In the genomic region with DNA sequence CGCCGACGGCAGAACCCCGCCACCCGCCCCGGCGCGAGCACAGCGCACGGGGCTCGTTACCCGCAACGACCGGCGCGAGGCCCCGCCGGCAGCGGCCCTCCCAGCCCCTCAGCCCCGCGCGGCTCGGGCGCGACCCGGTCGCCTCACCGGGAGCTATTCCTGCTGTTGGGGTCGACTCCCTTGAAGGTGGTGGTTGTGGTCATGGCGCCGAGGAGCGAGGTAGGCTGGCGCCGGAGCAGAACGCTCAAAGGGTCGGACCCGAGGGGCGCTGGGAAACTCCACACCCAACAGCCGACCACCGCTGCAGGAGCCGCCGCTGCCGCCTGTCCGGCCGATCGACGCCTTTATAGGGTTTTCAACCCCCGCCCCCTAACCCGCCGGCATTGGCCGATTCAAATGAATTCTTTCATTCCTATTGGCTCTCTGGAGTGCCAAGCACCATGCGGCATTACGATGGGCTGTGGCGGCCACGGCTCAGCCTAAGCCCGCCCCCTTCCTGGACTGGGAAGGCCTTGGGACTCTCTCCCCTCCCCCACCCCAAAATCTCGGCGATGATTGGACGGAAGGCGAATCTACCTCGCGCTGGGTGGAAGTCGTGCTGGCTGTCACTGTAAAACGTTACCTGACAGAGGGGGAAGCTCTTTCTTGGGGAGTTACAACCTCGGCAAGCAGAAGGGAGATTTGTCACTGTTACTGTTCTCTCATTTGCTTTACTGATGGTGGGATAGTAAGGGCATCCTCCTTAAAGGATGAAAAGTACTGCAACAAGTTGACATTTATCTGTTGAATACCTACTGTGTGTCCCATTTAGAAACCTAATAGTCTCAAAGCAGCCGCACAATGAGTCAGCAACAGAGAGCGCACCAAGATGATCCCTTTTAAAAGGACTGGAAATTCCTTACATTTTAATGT, we compare ENCODE assay signal across 1 cellular context.
TF ChIP-seq lines count a peak whose summit lies in the region.

A gene with protein sequence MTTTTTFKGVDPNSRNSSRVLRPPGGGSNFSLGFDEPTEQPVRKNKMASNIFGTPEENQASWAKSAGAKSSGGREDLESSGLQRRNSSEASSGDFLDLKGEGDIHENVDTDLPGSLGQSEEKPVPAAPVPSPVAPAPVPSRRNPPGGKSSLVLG (minus strand): TSS at position 318 of the 912 bp plus-strand sequence. CDS start 115 bp downstream, at position 203.

TF ChIP-seq in K562, 482 proteins besides CTCF, POLR2A, EP300 and RAD21 (continued from another document and continues in another):
- TF ChIP-seq RCOR1 (IDR thresholded peaks at IDR 0.05; ENCODE audit: borderline replicate concordance in 1 of 2, low read depth in 2 of 2, low read length in 2 of 2), result peak in 1 of 2 experiments; percentile 72; a peak in 2 of 4 replicates
- TF ChIP-seq, protein P1, sequence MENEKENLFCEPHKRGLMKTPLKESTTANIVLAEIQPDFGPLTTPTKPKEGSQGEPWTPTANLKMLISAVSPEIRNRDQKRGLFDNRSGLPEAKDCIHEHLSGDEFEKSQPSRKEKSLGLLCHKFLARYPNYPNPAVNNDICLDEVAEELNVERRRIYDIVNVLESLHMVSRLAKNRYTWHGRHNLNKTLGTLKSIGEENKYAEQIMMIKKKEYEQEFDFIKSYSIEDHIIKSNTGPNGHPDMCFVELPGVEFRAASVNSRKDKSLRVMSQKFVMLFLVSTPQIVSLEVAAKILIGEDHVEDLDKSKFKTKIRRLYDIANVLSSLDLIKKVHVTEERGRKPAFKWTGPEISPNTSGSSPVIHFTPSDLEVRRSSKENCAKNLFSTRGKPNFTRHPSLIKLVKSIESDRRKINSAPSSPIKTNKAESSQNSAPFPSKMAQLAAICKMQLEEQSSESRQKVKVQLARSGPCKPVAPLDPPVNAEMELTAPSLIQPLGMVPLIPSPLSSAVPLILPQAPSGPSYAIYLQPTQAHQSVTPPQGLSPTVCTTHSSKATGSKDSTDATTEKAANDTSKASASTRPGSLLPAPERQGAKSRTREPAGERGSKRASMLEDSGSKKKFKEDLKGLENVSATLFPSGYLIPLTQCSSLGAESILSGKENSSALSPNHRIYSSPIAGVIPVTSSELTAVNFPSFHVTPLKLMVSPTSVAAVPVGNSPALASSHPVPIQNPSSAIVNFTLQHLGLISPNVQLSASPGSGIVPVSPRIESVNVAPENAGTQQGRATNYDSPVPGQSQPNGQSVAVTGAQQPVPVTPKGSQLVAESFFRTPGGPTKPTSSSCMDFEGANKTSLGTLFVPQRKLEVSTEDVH (IDR thresholded peaks at IDR 0.05; ENCODE audit: low read depth, partially characterized antibody), result peak; percentile 27
- no peak for TF ChIP-seq HSF4 (CRISPR knock-in tag; IDR thresholded peaks at IDR 0.05; ENCODE audit: borderline replicate concordance)
- TF ChIP-seq, protein P2, sequence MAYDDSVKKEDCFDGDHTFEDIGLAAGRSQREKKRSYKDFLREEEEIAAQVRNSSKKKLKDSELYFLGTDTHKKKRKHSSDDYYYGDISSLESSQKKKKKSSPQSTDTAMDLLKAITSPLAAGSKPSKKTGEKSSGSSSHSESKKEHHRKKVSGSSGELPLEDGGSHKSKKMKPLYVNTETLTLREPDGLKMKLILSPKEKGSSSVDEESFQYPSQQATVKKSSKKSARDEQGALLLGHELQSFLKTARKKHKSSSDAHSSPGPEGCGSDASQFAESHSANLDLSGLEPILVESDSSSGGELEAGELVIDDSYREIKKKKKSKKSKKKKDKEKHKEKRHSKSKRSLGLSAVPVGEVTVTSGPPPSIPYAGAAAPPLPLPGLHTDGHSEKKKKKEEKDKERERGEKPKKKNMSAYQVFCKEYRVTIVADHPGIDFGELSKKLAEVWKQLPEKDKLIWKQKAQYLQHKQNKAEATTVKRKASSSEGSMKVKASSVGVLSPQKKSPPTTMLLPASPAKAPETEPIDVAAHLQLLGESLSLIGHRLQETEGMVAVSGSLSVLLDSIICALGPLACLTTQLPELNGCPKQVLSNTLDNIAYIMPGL (CRISPR knock-in tag; IDR thresholded peaks at IDR 0.05), result peak; percentile 83; the same call in 1 of the 2 replicates
- peak; percentile 81 for TF ChIP-seq ZBTB1 (CRISPR knock-in tag; IDR thresholded peaks at IDR 0.05; ENCODE audit: borderline replicate concordance, low read depth)
- peak; percentile 67 for TF ChIP-seq TAF9B (IDR thresholded peaks at IDR 0.05; ENCODE audit: partially characterized antibody)
- TF ChIP-seq, protein P3, sequence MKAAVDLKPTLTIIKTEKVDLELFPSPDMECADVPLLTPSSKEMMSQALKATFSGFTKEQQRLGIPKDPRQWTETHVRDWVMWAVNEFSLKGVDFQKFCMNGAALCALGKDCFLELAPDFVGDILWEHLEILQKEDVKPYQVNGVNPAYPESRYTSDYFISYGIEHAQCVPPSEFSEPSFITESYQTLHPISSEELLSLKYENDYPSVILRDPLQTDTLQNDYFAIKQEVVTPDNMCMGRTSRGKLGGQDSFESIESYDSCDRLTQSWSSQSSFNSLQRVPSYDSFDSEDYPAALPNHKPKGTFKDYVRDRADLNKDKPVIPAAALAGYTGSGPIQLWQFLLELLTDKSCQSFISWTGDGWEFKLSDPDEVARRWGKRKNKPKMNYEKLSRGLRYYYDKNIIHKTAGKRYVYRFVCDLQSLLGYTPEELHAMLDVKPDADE (conservative IDR thresholded peaks at IDR 0.05; ENCODE audit: control insufficient read depth, low read depth, low read length), result peak; percentile 86
- TF ChIP-seq CHD2 (IDR thresholded peaks at IDR 0.05; ENCODE audit: low read depth, low read length), result peak; percentile 83
- peak; percentile 87 for TF ChIP-seq ERF (CRISPR knock-in tag; IDR thresholded peaks at IDR 0.05)
- peak; percentile 67; the same call in 1 of the 2 replicates for TF ChIP-seq GABPB1 (CRISPR knock-in tag; IDR thresholded peaks at IDR 0.05)
- TF ChIP-seq ZKSCAN1 (IDR thresholded peaks at IDR 0.05; ENCODE audit: low read depth, low read length), result peak; percentile 99
- no peak; the same call in 1 of the 2 replicates for TF ChIP-seq CREB1 (IDR thresholded peaks at IDR 0.05)
- TF ChIP-seq CREB1 (CRISPR knock-in tag; IDR thresholded peaks at IDR 0.05), result peak; percentile 79
- TF ChIP-seq, protein P4, sequence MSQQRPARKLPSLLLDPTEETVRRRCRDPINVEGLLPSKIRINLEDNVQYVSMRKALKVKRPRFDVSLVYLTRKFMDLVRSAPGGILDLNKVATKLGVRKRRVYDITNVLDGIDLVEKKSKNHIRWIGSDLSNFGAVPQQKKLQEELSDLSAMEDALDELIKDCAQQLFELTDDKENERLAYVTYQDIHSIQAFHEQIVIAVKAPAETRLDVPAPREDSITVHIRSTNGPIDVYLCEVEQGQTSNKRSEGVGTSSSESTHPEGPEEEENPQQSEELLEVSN (IDR thresholded peaks at IDR 0.05; ENCODE audit: borderline replicate concordance in 1 of 2, extremely low read depth in 1 of 2, insufficient read depth in 1 of 2, insufficient read length in 1 of 2, low read depth in 1 of 2, low read length in 1 of 2, poor library complexity in 1 of 2, severe bottlenecking in 1 of 2), result peak in 1 of 2 experiments; percentile 55
- TF ChIP-seq, protein P5, sequence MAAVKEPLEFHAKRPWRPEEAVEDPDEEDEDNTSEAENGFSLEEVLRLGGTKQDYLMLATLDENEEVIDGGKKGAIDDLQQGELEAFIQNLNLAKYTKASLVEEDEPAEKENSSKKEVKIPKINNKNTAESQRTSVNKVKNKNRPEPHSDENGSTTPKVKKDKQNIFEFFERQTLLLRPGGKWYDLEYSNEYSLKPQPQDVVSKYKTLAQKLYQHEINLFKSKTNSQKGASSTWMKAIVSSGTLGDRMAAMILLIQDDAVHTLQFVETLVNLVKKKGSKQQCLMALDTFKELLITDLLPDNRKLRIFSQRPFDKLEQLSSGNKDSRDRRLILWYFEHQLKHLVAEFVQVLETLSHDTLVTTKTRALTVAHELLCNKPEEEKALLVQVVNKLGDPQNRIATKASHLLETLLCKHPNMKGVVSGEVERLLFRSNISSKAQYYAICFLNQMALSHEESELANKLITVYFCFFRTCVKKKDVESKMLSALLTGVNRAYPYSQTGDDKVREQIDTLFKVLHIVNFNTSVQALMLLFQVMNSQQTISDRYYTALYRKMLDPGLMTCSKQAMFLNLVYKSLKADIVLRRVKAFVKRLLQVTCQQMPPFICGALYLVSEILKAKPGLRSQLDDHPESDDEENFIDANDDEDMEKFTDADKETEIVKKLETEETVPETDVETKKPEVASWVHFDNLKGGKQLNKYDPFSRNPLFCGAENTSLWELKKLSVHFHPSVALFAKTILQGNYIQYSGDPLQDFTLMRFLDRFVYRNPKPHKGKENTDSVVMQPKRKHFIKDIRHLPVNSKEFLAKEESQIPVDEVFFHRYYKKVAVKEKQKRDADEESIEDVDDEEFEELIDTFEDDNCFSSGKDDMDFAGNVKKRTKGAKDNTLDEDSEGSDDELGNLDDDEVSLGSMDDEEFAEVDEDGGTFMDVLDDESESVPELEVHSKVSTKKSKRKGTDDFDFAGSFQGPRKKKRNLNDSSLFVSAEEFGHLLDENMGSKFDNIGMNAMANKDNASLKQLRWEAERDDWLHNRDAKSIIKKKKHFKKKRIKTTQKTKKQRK (IDR thresholded peaks at IDR 0.05; ENCODE audit: borderline replicate concordance, low read depth, low read length), result peak; percentile 86
- TF ChIP-seq, protein P6, sequence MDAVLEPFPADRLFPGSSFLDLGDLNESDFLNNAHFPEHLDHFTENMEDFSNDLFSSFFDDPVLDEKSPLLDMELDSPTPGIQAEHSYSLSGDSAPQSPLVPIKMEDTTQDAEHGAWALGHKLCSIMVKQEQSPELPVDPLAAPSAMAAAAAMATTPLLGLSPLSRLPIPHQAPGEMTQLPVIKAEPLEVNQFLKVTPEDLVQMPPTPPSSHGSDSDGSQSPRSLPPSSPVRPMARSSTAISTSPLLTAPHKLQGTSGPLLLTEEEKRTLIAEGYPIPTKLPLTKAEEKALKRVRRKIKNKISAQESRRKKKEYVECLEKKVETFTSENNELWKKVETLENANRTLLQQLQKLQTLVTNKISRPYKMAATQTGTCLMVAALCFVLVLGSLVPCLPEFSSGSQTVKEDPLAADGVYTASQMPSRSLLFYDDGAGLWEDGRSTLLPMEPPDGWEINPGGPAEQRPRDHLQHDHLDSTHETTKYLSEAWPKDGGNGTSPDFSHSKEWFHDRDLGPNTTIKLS (IDR thresholded peaks at IDR 0.05; ENCODE audit: borderline replicate concordance, low read depth), result peak; percentile 26; the same call in 1 of the 2 replicates
- TF ChIP-seq NELFE (IDR thresholded peaks at IDR 0.05; ENCODE audit: insufficient read depth, insufficient read length), result peak; percentile 100
- TF ChIP-seq, protein P7, sequence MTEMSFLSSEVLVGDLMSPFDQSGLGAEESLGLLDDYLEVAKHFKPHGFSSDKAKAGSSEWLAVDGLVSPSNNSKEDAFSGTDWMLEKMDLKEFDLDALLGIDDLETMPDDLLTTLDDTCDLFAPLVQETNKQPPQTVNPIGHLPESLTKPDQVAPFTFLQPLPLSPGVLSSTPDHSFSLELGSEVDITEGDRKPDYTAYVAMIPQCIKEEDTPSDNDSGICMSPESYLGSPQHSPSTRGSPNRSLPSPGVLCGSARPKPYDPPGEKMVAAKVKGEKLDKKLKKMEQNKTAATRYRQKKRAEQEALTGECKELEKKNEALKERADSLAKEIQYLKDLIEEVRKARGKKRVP (CRISPR knock-in tag; IDR thresholded peaks at IDR 0.05), result 0 out of 2 replicates have a peak, but pooled peaks have one; percentile 32
- TF ChIP-seq, protein P8, sequence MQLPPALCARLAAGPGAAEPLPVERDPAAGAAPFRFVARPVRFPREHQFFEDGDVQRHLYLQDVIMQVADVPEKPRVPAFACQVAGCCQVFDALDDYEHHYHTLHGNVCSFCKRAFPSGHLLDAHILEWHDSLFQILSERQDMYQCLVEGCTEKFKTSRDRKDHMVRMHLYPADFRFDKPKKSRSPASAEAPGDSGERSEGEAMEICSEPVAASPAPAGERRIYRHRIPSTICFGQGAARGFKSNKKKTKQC (CRISPR knock-in tag; IDR thresholded peaks at IDR 0.05), result peak; percentile 69
- TF ChIP-seq TAF1 (IDR thresholded peaks at IDR 0.05; ENCODE audit: control insufficient read depth, extremely low read depth, insufficient read depth, low read length, severe bottlenecking), result peak; percentile 95
- TF ChIP-seq CHCHD3 (CRISPR knock-in tag; IDR thresholded peaks at IDR 0.05), result peak; percentile 75; the same call in 1 of the 2 replicates
- TF ChIP-seq SMARCC2 (IDR thresholded peaks at IDR 0.05; ENCODE audit: low read depth), result peak; percentile 50; the same call in 1 of the 2 replicates
- peak; percentile 93 for TF ChIP-seq RBM25 (IDR thresholded peaks at IDR 0.05; ENCODE audit: low read depth, low read length, severe bottlenecking)
- TF ChIP-seq EP400 (IDR thresholded peaks at IDR 0.05), result peak; percentile 73
- TF ChIP-seq KAT7 (CRISPR knock-in tag; IDR thresholded peaks at IDR 0.05; ENCODE audit: borderline replicate concordance), result no peak
- no peak for TF ChIP-seq ZNF764 (CRISPR knock-in tag; IDR thresholded peaks at IDR 0.05; ENCODE audit: low read depth)
- TF ChIP-seq RBM15 (IDR thresholded peaks at IDR 0.05; ENCODE audit: insufficient read depth, low read length), result peak; percentile 89; the same call in 1 of the 2 replicates
- TF ChIP-seq SMARCA5 (IDR thresholded peaks at IDR 0.05), result no peak
- TF ChIP-seq TBL1XR1 (IDR thresholded peaks at IDR 0.05; ENCODE audit: low read length in 2 of 2), result peak; percentile 13 to 78; a peak in 2 of 4 replicates
- TF ChIP-seq SMAD3 (CRISPR knock-in tag; conservative IDR thresholded peaks at IDR 0.05), result 0 out of 2 replicates have a peak, but pooled peaks have one; percentile 22
- TF ChIP-seq JUND (IDR thresholded peaks at IDR 0.05; ENCODE audit: borderline replicate concordance, low read depth, low read length), result peak; percentile 44; the same call in 1 of the 2 replicates
- peak; percentile 72; the same call in 2 of the 3 replicates for TF ChIP-seq JUND (tag; IDR thresholded peaks at IDR 0.05; ENCODE audit: borderline replicate concordance, low read depth, low read length)
- TF ChIP-seq PRPF4 (IDR thresholded peaks at IDR 0.05; ENCODE audit: insufficient read depth, low read depth, low read length, poor library complexity, severe bottlenecking), result peak; percentile 91
